In the genomic region with DNA sequence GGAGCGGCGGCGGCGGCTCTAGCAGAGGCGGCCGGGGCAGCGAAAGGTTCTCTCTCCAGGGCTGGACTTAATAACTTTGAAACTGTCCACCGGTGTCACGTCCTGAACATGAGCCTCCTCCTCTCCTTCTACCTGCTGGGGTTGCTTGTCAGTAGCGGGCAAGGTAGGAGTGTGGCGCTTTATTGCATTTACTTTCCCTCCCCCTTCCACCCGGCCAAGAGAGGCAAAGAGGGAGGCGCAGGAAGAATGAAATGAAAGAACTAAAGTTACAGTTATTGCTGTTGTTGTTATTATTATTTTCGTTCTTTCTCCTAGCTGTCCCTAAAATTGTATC, we compare ENCODE assay signal across 1 cellular context.
TF ChIP-seq lines count a peak whose summit lies in the region.

No MANE protein-coding gene starts in this region.

TF ChIP-seq in WTC11, 78 proteins besides CTCF, POLR2A, EP300 and RAD21 (continued from another document):
- TF ChIP-seq, protein P1, sequence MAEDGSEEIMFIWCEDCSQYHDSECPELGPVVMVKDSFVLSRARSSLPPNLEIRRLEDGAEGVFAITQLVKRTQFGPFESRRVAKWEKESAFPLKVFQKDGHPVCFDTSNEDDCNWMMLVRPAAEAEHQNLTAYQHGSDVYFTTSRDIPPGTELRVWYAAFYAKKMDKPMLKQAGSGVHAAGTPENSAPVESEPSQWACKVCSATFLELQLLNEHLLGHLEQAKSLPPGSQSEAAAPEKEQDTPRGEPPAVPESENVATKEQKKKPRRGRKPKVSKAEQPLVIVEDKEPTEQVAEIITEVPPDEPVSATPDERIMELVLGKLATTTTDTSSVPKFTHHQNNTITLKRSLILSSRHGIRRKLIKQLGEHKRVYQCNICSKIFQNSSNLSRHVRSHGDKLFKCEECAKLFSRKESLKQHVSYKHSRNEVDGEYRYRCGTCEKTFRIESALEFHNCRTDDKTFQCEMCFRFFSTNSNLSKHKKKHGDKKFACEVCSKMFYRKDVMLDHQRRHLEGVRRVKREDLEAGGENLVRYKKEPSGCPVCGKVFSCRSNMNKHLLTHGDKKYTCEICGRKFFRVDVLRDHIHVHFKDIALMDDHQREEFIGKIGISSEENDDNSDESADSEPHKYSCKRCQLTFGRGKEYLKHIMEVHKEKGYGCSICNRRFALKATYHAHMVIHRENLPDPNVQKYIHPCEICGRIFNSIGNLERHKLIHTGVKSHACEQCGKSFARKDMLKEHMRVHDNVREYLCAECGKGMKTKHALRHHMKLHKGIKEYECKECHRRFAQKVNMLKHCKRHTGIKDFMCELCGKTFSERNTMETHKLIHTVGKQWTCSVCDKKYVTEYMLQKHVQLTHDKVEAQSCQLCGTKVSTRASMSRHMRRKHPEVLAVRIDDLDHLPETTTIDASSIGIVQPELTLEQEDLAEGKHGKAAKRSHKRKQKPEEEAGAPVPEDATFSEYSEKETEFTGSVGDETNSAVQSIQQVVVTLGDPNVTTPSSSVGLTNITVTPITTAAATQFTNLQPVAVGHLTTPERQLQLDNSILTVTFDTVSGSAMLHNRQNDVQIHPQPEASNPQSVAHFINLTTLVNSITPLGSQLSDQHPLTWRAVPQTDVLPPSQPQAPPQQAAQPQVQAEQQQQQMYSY (CRISPR knock-in tag; IDR thresholded peaks at IDR 0.05), result no peak
- TF ChIP-seq GRHL2 (CRISPR knock-in tag; IDR thresholded peaks at IDR 0.05; ENCODE audit: insufficient replicate concordance, severe bottlenecking), result no peak
- TF ChIP-seq, protein P2, sequence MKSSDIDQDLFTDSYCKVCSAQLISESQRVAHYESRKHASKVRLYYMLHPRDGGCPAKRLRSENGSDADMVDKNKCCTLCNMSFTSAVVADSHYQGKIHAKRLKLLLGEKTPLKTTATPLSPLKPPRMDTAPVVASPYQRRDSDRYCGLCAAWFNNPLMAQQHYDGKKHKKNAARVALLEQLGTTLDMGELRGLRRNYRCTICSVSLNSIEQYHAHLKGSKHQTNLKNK (CRISPR knock-in tag; IDR thresholded peaks at IDR 0.05), result no peak
- no peak for TF ChIP-seq KAT7 (CRISPR knock-in tag; IDR thresholded peaks at IDR 0.05; ENCODE audit: borderline replicate concordance)
- TF ChIP-seq, protein P3, sequence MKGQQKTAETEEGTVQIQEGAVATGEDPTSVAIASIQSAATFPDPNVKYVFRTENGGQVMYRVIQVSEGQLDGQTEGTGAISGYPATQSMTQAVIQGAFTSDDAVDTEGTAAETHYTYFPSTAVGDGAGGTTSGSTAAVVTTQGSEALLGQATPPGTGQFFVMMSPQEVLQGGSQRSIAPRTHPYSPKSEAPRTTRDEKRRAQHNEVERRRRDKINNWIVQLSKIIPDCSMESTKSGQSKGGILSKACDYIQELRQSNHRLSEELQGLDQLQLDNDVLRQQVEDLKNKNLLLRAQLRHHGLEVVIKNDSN (CRISPR knock-in tag; IDR thresholded peaks at IDR 0.05), result no peak
- TF ChIP-seq, protein P4, sequence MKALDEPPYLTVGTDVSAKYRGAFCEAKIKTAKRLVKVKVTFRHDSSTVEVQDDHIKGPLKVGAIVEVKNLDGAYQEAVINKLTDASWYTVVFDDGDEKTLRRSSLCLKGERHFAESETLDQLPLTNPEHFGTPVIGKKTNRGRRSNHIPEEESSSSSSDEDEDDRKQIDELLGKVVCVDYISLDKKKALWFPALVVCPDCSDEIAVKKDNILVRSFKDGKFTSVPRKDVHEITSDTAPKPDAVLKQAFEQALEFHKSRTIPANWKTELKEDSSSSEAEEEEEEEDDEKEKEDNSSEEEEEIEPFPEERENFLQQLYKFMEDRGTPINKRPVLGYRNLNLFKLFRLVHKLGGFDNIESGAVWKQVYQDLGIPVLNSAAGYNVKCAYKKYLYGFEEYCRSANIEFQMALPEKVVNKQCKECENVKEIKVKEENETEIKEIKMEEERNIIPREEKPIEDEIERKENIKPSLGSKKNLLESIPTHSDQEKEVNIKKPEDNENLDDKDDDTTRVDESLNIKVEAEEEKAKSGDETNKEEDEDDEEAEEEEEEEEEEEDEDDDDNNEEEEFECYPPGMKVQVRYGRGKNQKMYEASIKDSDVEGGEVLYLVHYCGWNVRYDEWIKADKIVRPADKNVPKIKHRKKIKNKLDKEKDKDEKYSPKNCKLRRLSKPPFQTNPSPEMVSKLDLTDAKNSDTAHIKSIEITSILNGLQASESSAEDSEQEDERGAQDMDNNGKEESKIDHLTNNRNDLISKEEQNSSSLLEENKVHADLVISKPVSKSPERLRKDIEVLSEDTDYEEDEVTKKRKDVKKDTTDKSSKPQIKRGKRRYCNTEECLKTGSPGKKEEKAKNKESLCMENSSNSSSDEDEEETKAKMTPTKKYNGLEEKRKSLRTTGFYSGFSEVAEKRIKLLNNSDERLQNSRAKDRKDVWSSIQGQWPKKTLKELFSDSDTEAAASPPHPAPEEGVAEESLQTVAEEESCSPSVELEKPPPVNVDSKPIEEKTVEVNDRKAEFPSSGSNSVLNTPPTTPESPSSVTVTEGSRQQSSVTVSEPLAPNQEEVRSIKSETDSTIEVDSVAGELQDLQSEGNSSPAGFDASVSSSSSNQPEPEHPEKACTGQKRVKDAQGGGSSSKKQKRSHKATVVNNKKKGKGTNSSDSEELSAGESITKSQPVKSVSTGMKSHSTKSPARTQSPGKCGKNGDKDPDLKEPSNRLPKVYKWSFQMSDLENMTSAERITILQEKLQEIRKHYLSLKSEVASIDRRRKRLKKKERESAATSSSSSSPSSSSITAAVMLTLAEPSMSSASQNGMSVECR (CRISPR knock-in tag; IDR thresholded peaks at IDR 0.05; ENCODE audit: borderline replicate concordance), result no peak
- no peak for TF ChIP-seq SMAD3 (CRISPR knock-in tag; IDR thresholded peaks at IDR 0.05; ENCODE audit: borderline replicate concordance)
TF ChIP-seq in WTC11: peak in this region for 0.
